8 cellular contexts compared by ENCODE assay signal in the genomic region with DNA sequence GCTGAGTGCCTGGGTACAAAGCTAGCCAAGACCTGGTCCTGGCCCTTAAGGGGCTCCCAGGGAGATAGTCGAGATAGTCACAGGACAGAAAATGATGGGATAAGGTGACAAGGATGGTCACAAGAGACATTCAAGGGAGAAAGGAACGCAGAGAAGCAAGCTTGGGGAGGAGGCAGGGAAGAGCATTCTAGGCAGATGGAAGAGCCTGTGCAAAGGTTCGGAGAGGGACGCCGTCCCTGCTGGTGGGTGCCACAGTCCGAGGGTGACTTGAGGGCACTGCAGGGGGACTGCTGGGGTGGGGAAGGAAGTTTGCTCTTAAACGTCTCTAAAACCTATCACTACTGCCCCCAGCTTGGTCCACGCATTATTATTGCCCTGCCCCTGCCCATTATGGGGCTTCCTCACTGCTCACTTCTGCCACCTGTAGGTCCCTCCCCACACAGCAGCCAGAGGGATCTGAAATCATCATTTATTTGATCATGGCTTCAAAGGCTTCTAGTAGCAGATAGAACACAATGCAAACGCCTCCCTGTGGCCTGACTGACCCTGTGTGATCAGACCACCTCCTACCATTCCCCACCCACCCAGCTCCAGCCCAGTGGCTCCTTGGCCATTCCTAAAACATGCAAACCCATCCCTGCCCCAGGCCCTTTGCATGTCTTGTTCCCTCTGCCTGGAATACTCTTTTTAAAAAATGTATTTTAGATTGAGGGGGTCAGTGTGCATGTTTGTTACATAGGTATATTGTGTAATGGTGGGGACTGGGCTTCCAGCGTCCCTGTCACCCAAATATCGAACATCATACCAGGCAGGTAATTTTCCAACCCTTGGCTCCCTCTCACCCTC.
DNase-seq lines count a peak whose midpoint lies in the region; ATAC-seq and TF ChIP-seq lines count a peak whose summit lies in the region.

No MANE protein-coding gene starts in this region.

- ATAC-seq in GM21526 (IDR thresholded peaks at IDR 0.05; ENCODE audit: low FRiP score, unreplicated experiment) (no peak), GM21717 (IDR thresholded peaks at IDR 0.05; ENCODE audit: unreplicated experiment) (no peak)

- TF ChIP-seq CTCF in epithelial cell of esophagus (IDR thresholded peaks at IDR 0.05; ENCODE audit: insufficient read depth, low read depth, low read length, missing control alignments): peak; percentile 63

- no peak overlapping the region for H3K4me3 ChIP-seq in epithelial cell of esophagus (ENCODE audit: low read length)

- peak; percentile 35 for DNase-seq in EH (ENCODE audit: low read depth)
- DNase-seq in M059J (ENCODE audit: low read depth): peak; percentile 31
- DNase-seq in activated CD4-positive, alpha-beta T cell treated with anti-CD3 and anti-CD28 coated beads, Interleukin-2, amount 50 U/mL, for 1 hour: peak; percentile 48
- peak; percentile 32 for DNase-seq in epithelial cell of esophagus (ENCODE audit: low read depth)
- peak; percentile 56 for DNase-seq in stimulated activated CD4-positive, alpha-beta T cell treated with anti-CD3 and anti-CD28 coated beads, Interleukin-12 subunit alpha, Interleukin-12 subunit beta, amount 100 ng/mL, for 4 hours
- DNase-seq in NCI-H1694 treated with DMSO at 0.1 percent for 48 hours (lab: John Stamatoyannopoulos, UW): no peak
